Comparison of ENCODE assay signal across 24 cellular contexts in the genomic region with DNA sequence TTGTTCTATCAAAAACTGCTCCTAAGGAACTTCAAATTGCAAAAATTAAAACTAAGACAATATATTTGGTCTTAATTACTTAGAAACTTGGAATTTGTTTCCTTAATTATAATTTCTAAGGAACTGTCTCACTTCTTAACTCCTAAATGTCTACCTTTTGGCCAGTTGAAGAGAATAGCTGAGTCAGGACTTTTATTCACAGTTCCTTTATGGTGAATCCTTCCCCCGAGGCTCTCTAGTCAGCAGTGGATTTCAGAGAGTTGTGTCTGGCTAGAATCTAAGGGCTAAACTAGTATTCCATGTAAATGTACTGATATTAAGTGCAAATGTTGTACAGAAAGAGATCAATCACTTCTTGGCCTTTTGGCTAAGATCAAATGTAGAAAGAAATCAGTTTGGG.
"Had no signal": no experiment of that assay in that cellular context is flagged by ENCODE, and none has a peak within 500 bp of the region (broad histone marks: within the 10 kb centered on the region; RNA-seq: fewer than 3 reads in every experiment).

No MANE protein-coding gene starts in this region.

- DNase-seq: activated CD4-positive, alpha-beta T cell treated with anti-CD3 and anti-CD28 coated beads, Interleukin-2, amount 10 ng/mL, durations not matched to agents 24 days and 14 days; activated CD4-positive, CD25-positive, alpha-beta regulatory T cell; activated CD8-positive, alpha-beta T cell treated with anti-CD3 and anti-CD28 coated beads for 36 hours; activated naive CD4-positive, alpha-beta T cell treated with anti-CD3 and anti-CD28 coated beads for 36 hours; activated T-cell treated with anti-CD3 and anti-CD28 coated beads, Interleukin-2, amount 50 U/mL, for 1 hour; aorta; effector memory CD4-positive, alpha-beta T cell; foreskin melanocyte; glutamatergic neuron; hypothalamus; islet precursor cell; lower lobe of right lung; midbrain; retina; stimulated activated CD4-positive, alpha-beta T cell treated with anti-CD3 and anti-CD28 coated beads, Interleukin-2, amount 100 ng/mL, for 24 hours; T-cell; T-helper 9 cell; uterus had no signal

- H3K27me3 ChIP-seq: uterus had no signal

- H3K27me3 Mint-ChIP-seq: activated CD4-positive, alpha-beta T cell treated with anti-CD3 and anti-CD28 coated beads, Interleukin-2, amount 10 ng/mL, durations not matched to agents 24 days and 14 days; activated CD8-positive, alpha-beta T cell treated with anti-CD3 and anti-CD28 coated beads for 36 hours; activated T-helper 17 cell treated with anti-CD3 and anti-CD28 coated beads, Interleukin-2, amount 50 U/mL, for 72 hours; dendritic cell treated with granulocyte-macrophage colony-stimulating factor and Interleukin-4, amounts not matched to agents 40 ng/mL and 50 ng/mL, for 4 days; stimulated activated naive CD8-positive, alpha-beta T cell treated with anti-CD3 and anti-CD28 coated beads, Interleukin-15, Interleukin-2, amounts not matched to agents 100 ng/mL and 50 ng/mL, for 24 hours; T-cell had no signal

- H3K27ac Mint-ChIP-seq: activated CD4-positive, alpha-beta T cell treated with anti-CD3 and anti-CD28 coated beads, Interleukin-2, amount 10 ng/mL, durations not matched to agents 24 days and 14 days; activated CD8-positive, alpha-beta T cell treated with anti-CD3 and anti-CD28 coated beads for 36 hours; activated naive CD4-positive, alpha-beta T cell treated with anti-CD3 and anti-CD28 coated beads for 36 hours; activated T-helper 17 cell treated with anti-CD3 and anti-CD28 coated beads, Interleukin-2, amount 50 U/mL, for 72 hours; dendritic cell treated with granulocyte-macrophage colony-stimulating factor and Interleukin-4, amounts not matched to agents 40 ng/mL and 50 ng/mL, for 4 days; stimulated activated naive CD8-positive, alpha-beta T cell treated with anti-CD3 and anti-CD28 coated beads, Interleukin-15, Interleukin-2, amounts not matched to agents 100 ng/mL and 50 ng/mL, for 24 hours had no signal

- H3K36me3 ChIP-seq: lower lobe of right lung, tibial nerve, uterus had no signal

- H3K27ac ChIP-seq: lower lobe of right lung, tibial nerve, uterus had no signal

- H3K4me1 ChIP-seq: lower lobe of right lung, tibial nerve, uterus had no signal

- H3K4me3 ChIP-seq: lower lobe of right lung, tibial nerve, uterus had no signal

- FAIRE-seq: endothelial cell of umbilical vein had no signal

- H3K9me3 ChIP-seq: lower lobe of right lung, tibial nerve, uterus had no signal

- H3K4me3 Mint-ChIP-seq: activated CD4-positive, alpha-beta T cell treated with anti-CD3 and anti-CD28 coated beads, Interleukin-2, amount 10 ng/mL, durations not matched to agents 24 days and 14 days; activated CD8-positive, alpha-beta T cell treated with anti-CD3 and anti-CD28 coated beads for 36 hours; activated naive CD4-positive, alpha-beta T cell treated with anti-CD3 and anti-CD28 coated beads for 36 hours; activated T-helper 17 cell treated with anti-CD3 and anti-CD28 coated beads, Interleukin-2, amount 50 U/mL, for 72 hours; dendritic cell treated with granulocyte-macrophage colony-stimulating factor and Interleukin-4, amounts not matched to agents 40 ng/mL and 50 ng/mL, for 4 days; neural crest cell; stimulated activated naive CD8-positive, alpha-beta T cell treated with anti-CD3 and anti-CD28 coated beads, Interleukin-15, Interleukin-2, amounts not matched to agents 100 ng/mL and 50 ng/mL, for 24 hours; T-cell had no signal

- ATAC-seq: activated CD8-positive, alpha-beta T cell treated with anti-CD3 and anti-CD28 coated beads for 36 hours; activated T-helper 17 cell treated with anti-CD3 and anti-CD28 coated beads, Interleukin-2, amount 50 U/mL, for 72 hours; lower lobe of right lung; T-cell had no signal
